ENCODE assay signal across 2 cellular contexts in the genomic region with DNA sequence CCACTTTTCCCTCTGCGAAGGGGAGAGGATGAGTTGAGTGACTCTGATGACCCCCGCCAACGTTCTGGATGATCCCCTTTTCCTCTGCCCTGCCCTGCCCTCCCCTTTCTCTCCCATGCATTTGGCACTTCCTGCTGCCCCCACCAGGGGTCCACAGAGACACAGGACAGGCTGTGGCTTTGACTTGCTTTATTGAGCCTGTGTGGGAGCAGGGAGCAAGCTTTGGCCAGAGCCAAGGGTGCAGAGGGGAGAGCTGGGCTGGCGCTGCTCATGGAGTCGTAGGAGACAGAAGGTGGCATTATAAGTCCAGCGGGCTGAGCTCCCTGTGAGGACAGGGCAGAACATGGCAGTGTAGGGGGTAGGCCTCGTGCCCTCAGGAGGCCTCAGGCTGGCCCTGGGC.
TF ChIP-seq lines count a peak whose summit lies in the region.

No MANE protein-coding gene starts in this region.

TF ChIP-seq in A549, 52 proteins besides CTCF, POLR2A, EP300 and RAD21:
- TF ChIP-seq FOSB (CRISPR knock-in tag; IDR thresholded peaks at IDR 0.05) (no peak), SMC3 (IDR thresholded peaks at IDR 0.05) (peak; percentile 31), FOXS1 (CRISPR knock-in tag; IDR thresholded peaks at IDR 0.05) (no peak)

TF ChIP-seq in H1, 55 proteins besides CTCF, POLR2A, EP300 and RAD21:
- TF ChIP-seq, protein P1, sequence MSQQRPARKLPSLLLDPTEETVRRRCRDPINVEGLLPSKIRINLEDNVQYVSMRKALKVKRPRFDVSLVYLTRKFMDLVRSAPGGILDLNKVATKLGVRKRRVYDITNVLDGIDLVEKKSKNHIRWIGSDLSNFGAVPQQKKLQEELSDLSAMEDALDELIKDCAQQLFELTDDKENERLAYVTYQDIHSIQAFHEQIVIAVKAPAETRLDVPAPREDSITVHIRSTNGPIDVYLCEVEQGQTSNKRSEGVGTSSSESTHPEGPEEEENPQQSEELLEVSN (IDR thresholded peaks at IDR 0.05): no peak
- TF ChIP-seq MAFK (IDR thresholded peaks at IDR 0.05; ENCODE audit: low read depth, low read length): no peak
- TF ChIP-seq RFX5 (IDR thresholded peaks at IDR 0.05; ENCODE audit: borderline replicate concordance, low read depth, low read length): no peak
- no peak for TF ChIP-seq FOSL1 (IDR thresholded peaks at IDR 0.05; ENCODE audit: insufficient read depth, low read depth, low read length)
- TF ChIP-seq EZH2 (IDR thresholded peaks at IDR 0.05; ENCODE audit: low read depth, low read length, severe bottlenecking): no peak
- no peak for TF ChIP-seq TBP (IDR thresholded peaks at IDR 0.05; ENCODE audit: low read depth, low read length)
- TF ChIP-seq POLR2AphosphoS5 (IDR thresholded peaks at IDR 0.05; ENCODE audit: low read depth, low read length): no peak
- no peak for TF ChIP-seq RBBP5 (IDR thresholded peaks at IDR 0.05; ENCODE audit: borderline replicate concordance, low read depth, low read length)
- TF ChIP-seq SP4 (IDR thresholded peaks at IDR 0.05; ENCODE audit: low read length): no peak
- no peak for TF ChIP-seq SUZ12 (IDR thresholded peaks at IDR 0.05; ENCODE audit: low read length)
- TF ChIP-seq KDM1A (IDR thresholded peaks at IDR 0.05; ENCODE audit: borderline replicate concordance, low read length): no peak
- no peak for TF ChIP-seq CHD2 (IDR thresholded peaks at IDR 0.05; ENCODE audit: low read length)
- TF ChIP-seq, protein P2, sequence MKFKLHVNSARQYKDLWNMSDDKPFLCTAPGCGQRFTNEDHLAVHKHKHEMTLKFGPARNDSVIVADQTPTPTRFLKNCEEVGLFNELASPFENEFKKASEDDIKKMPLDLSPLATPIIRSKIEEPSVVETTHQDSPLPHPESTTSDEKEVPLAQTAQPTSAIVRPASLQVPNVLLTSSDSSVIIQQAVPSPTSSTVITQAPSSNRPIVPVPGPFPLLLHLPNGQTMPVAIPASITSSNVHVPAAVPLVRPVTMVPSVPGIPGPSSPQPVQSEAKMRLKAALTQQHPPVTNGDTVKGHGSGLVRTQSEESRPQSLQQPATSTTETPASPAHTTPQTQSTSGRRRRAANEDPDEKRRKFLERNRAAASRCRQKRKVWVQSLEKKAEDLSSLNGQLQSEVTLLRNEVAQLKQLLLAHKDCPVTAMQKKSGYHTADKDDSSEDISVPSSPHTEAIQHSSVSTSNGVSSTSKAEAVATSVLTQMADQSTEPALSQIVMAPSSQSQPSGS (IDR thresholded peaks at IDR 0.05; ENCODE audit: low read length): no peak
- no peak for TF ChIP-seq SP1 (IDR thresholded peaks at IDR 0.05; ENCODE audit: low read depth, low read length)
